ENCODE assay signal across 30 cellular contexts in genomic region chr13:111420113-111420876, GRCh38.
"Had no signal": no experiment of that assay in that cellular context is flagged by ENCODE, and none has a peak within 500 bp of the region (broad histone marks: within the 10 kb centered on the region; RNA-seq: fewer than 3 reads in every experiment).

No MANE protein-coding gene starts in this region.

- H3K9me3 ChIP-seq: adrenal gland, body of pancreas, breast epithelium had no signal

- ATAC-seq: activated CD8-positive, alpha-beta T cell treated with anti-CD3 and anti-CD28 coated beads for 36 hours; activated naive CD4-positive, alpha-beta T cell treated with anti-CD3 and anti-CD28 coated beads, Interleukin-2, amount 50 U/mL, for 72 hours; activated T-cell treated with anti-CD3 and anti-CD28 coated beads, Interleukin-2, amount 50 U/mL, for 4 hours; activated T-cell treated with anti-CD3 and anti-CD28 coated beads, Interleukin-2, amount 50 U/mL, for 72 hours; activated T-helper 17 cell treated with anti-CD3 and anti-CD28 coated beads, Interleukin-2, amount 50 U/mL, for 72 hours; body of pancreas had no signal

- H3K27me3 ChIP-seq: adrenal gland, body of pancreas, brain microvascular endothelial cell had no signal

- DNase-seq: activated B cell treated with CpG ODN at 0.5 μM for 24 hours; activated CD4-positive, alpha-beta memory T cell treated with anti-CD3 and anti-CD28 coated beads for 36 hours; activated CD4-positive, alpha-beta T cell treated with anti-CD3 and anti-CD28 coated beads for 4 hours; activated CD4-positive, alpha-beta T cell treated with anti-CD3 and anti-CD28 coated beads, Interleukin-2, amount 10 ng/mL, durations not matched to agents 24 days and 14 days; activated CD4-positive, alpha-beta T cell treated with anti-CD3 and anti-CD28 coated beads, Interleukin-2, amount 50 U/mL, for 1 hour; activated CD4-positive, alpha-beta T cell treated with anti-CD3 and anti-CD28 coated beads, Interleukin-2, amount 50 U/mL, for 4 hours; activated CD4-positive, CD25-positive, alpha-beta regulatory T cell treated with anti-CD3 and anti-CD28 coated beads, Interleukin-2, amount 50 U/mL, for 72 hours; activated CD8-positive, alpha-beta memory T cell treated with anti-CD3 and anti-CD28 coated beads, Interleukin-2, amount 50 U/mL, for 4 hours; activated CD8-positive, alpha-beta T cell treated with anti-CD3 and anti-CD28 coated beads for 36 hours; activated gamma-delta T cell treated with Interleukin-2 at 50 U/mL for 16 hours; activated naive CD4-positive, alpha-beta T cell; activated naive CD4-positive, alpha-beta T cell treated with anti-CD3 and anti-CD28 coated beads for 36 hours; activated naive CD4-positive, alpha-beta T cell treated with anti-CD3 and anti-CD28 coated beads, Interleukin-2, amount 50 U/mL, for 16 hours; activated naive CD8-positive, alpha-beta T cell treated with anti-CD3 and anti-CD28 coated beads for 36 hours; activated T-cell treated with anti-CD3 and anti-CD28 coated beads for 4 hours; activated T-cell treated with anti-CD3 and anti-CD28 coated beads, Interleukin-2, amount 50 U/mL, for 1 hour; activated T-cell treated with anti-CD3 and anti-CD28 coated beads, Interleukin-2, amount 50 U/mL, for 4 hours; activated T-cell treated with anti-CD3 and anti-CD28 coated beads, Interleukin-2, amount 50 U/mL, for 72 hours; adrenal gland; amniotic stem cell; body of pancreas; brain microvascular endothelial cell; central memory CD4-positive, alpha-beta T cell; T-helper 1 cell; T-helper 2 cell; T-helper 9 cell had no signal

- H3K27ac ChIP-seq: adrenal gland, body of pancreas, brain microvascular endothelial cell, breast epithelium, VCaP had no signal

- H3K4me1 ChIP-seq: adrenal gland, body of pancreas had no signal

- H3K36me3 ChIP-seq: adrenal gland, brain microvascular endothelial cell, breast epithelium had no signal

- H3K4me3 ChIP-seq: adrenal gland, body of pancreas, breast epithelium had no signal
